ENCODE assay signal across 8 cellular contexts in genomic region chr6:89148016-89148750, GRCh38. TPM values are rescaled to one million over a fixed set of nuclear protein-coding genes. Genes with fewer than 3 reads are reported as not detected.
A peak's percentile ranks its signal among the peaks of the same experiment; 100 is the strongest.
DNase-seq lines count a peak whose midpoint lies in the region; ATAC-seq and TF ChIP-seq lines count a peak whose summit lies in the region.

No MANE protein-coding gene starts in this region.

- no peak overlapping the region for H3K4me2 ChIP-seq in H9 (ENCODE audit: insufficient read depth, insufficient read length, low read length)

- no peak overlapping the region for H3K4ac ChIP-seq in H9 (ENCODE audit: low read depth, low read length)

- intact Hi-C loops in CD4-positive, alpha-beta memory T cell (cut with micrococcal nuclease), result loop anchor here (5.0 kb wide), 1 partner anchor 204 kb away; the partner anchor contains the start of gene UBE2J1
- intact Hi-C loops in sigmoid colon (cut with DNase I), result loop anchor here (5.0 kb wide), 2 partner anchors 111 to 126 kb away; no protein-coding TSS in a partner anchor
- intact Hi-C loops in heart left ventricle (cut with DNase I), result loop anchor here in 5 of 10 donors (5.0 to 10.0 kb wide), 3 partner anchors 63 to 217 kb away; partner anchors contain the start of gene PNRC1 (in 4 of the 5)

- H3K79me1 ChIP-seq in H9 (ENCODE audit: insufficient read depth, low read depth, low read length, poor library complexity, severe bottlenecking), result no peaks in the 10 kb centered on the region

- CTCF ChIA-PET in CD4-positive, alpha-beta memory T cell (lab: Charles Lee; ENCODE audit: partially characterized antibody), result interaction anchor here (1.3 kb wide), 1 partner anchor 9 kb away, joined by 3 read pairs; no protein-coding TSS in a partner anchor

- no peak overlapping the region for H3T11ph ChIP-seq in H9 (ENCODE audit: low read length)

- H3K4me1 ChIP-seq in CD4-positive, alpha-beta memory T cell (ENCODE audit: insufficient read depth, low read length), result peaks cover 20% of the 10 kb centered on the region
- H3K4me1 ChIP-seq in sigmoid colon (peaks cover 0 to 34% (median 30%) of the 10 kb centered on the region in 4 donors), heart left ventricle (peaks cover 0 to 25% (median 7%) of the 10 kb centered on the region in 12 donors), H9 (ENCODE audit: insufficient read depth, low read length) (no peaks in the 10 kb centered on the region)

- no peak overlapping the region for H3K27ac Mint-ChIP-seq in CD4-positive, alpha-beta memory T cell
- no peak overlapping the region for H3K27ac Mint-ChIP-seq in activated naive CD8-positive, alpha-beta T cell treated with anti-CD3 and anti-CD28 coated beads for 36 hours
- no peak overlapping the region for H3K27ac Mint-ChIP-seq in H9

- H3K27ac ChIP-seq in CD4-positive, alpha-beta memory T cell (ENCODE audit: low read depth, low read length), result no peak overlapping the region
- peak overlapping the region; percentile 92 to 95 (median 93) for H3K27ac ChIP-seq in sigmoid colon
- H3K27ac ChIP-seq in heart left ventricle, result peak overlapping the region in 1 of 12 donors; percentile 27
- H3K27ac ChIP-seq in H9 (ENCODE audit: insufficient read length, low read depth, low read length), result no peak overlapping the region

- POLR2A ChIA-PET in CD4-positive, alpha-beta memory T cell (lab: Charles Lee; ENCODE audit: partially characterized antibody), result interaction anchor here (0.6 to 4.5 kb wide), 2 partner anchors 38 to 67 kb away, joined by 7 to 155 read pairs; partner anchors contain the start of gene PNRC1

- peaks cover 18 to 35% (median 27%) of the 10 kb centered on the region in 4 donors for H3K4me1 Mint-ChIP-seq in CD4-positive, alpha-beta memory T cell
- H3K4me1 Mint-ChIP-seq in activated naive CD8-positive, alpha-beta T cell treated with anti-CD3 and anti-CD28 coated beads for 36 hours, result peaks cover 27% of the 10 kb centered on the region
- peaks cover 9% of the 10 kb centered on the region in 2 experiments for H3K4me1 Mint-ChIP-seq in H9

- peak overlapping the region in 7 of 8 donors; percentile 26 to 64 (median 48) for H3K4me3 Mint-ChIP-seq in CD4-positive, alpha-beta memory T cell
- peak overlapping the region; percentile 67 for H3K4me3 Mint-ChIP-seq in activated naive CD8-positive, alpha-beta T cell treated with anti-CD3 and anti-CD28 coated beads for 36 hours
- peak overlapping the region in 1 of 2 experiments; percentile 14; a peak in 1 of 5 replicates for H3K4me3 Mint-ChIP-seq in H9

- no peak overlapping the region for H4K8ac ChIP-seq in H9 (replicated peaks; ENCODE audit: insufficient read length, low read depth, low read length)

- H2BK15ac ChIP-seq in H9 (ENCODE audit: low read depth, low read length), result no peak overlapping the region

- no peak overlapping the region for H2AFZ ChIP-seq in H9 (ENCODE audit: low read length)

- peaks cover 6 to 28% of the 10 kb centered on the region in 2 donors for H3K36me3 Mint-ChIP-seq in CD4-positive, alpha-beta memory T cell
- peaks cover 23% of the 10 kb centered on the region for H3K36me3 Mint-ChIP-seq in activated naive CD8-positive, alpha-beta T cell treated with anti-CD3 and anti-CD28 coated beads for 36 hours
- no peaks in the 10 kb centered on the region; a peak in 1 of 7 replicates for H3K36me3 Mint-ChIP-seq in H9 (ENCODE audit: insufficient read depth in 1 of 3, low read depth in 3 of 3)

- H3K14ac ChIP-seq in H9 (ENCODE audit: insufficient read depth, low read length), result no peak overlapping the region

- H4K91ac ChIP-seq in H9 (ENCODE audit: insufficient read length, low read depth, low read length), result no peak overlapping the region

- no peak overlapping the region for H3K9ac ChIP-seq in H9 (ENCODE audit: extremely low read depth, insufficient read length, low read length)

- no peak overlapping the region for H3K4me3 ChIP-seq in CD4-positive, alpha-beta memory T cell (ENCODE audit: low read length in 2 of 2)
- H3K4me3 ChIP-seq in MG63 (no peak overlapping the region; the same call in 1 of the 2 replicates), sigmoid colon (peak overlapping the region in 1 of 4 donors; percentile 91), heart left ventricle (no peak overlapping the region)

- no peaks in the 10 kb centered on the region for H3K36me3 ChIP-seq in CD4-positive, alpha-beta memory T cell (ENCODE audit: insufficient read depth, low read length)
- H3K36me3 ChIP-seq in MG63 (peaks cover 13% of the 10 kb centered on the region), sigmoid colon (peaks cover 0 to 16% (median 0%) of the 10 kb centered on the region in 4 donors), heart left ventricle (peaks cover 0 to 25% (median 0%) of the 10 kb centered on the region in 9 donors)

- H2BK5ac ChIP-seq in H9 (ENCODE audit: insufficient read length, low read length), result no peak overlapping the region

- no peaks in the 10 kb centered on the region for H3K79me2 ChIP-seq in H9 (ENCODE audit: insufficient read depth, low read length)

- no peak for TF ChIP-seq CTCF in sigmoid colon (IDR thresholded peaks at IDR 0.05)
- TF ChIP-seq CTCF in heart left ventricle (IDR thresholded peaks at IDR 0.05), result no peak
- TF ChIP-seq CTCF in H9 (conservative IDR thresholded peaks at IDR 0.05), result no peak

- 91% methylated on average over 17 of the region's 17 CpGs for WGBS in sigmoid colon, 2 donors
- WGBS in heart left ventricle, 4 donors, result 97 to 98% (median 97%) methylated on average over 17 of the region's 17 CpGs
- no CpG with 5 or more reads among the region's 17 CpGs for WGBS in H9 (ENCODE audit: extremely low coverage, insufficient read length, low lambda C conversion rate)

- no peak overlapping the region for H2BK20ac ChIP-seq in H9 (ENCODE audit: low read depth, low read length, poor library complexity, severe bottlenecking)

- H3K56ac ChIP-seq in H9 (ENCODE audit: insufficient read length, low read depth, low read length), result no peak overlapping the region

- H2AK5ac ChIP-seq in H9 (ENCODE audit: insufficient read length, low read length), result no peak overlapping the region

- no peak overlapping the region for H3K23ac ChIP-seq in H9 (ENCODE audit: insufficient read length, low read depth, low read length)

- H3K23me2 ChIP-seq in H9 (ENCODE audit: insufficient read length, low read depth, low read length, poor library complexity, severe bottlenecking), result peaks cover 8% of the 10 kb centered on the region

- no peak for DNase-seq in CD4-positive, alpha-beta memory T cell
- DNase-seq in MG63 (peak; percentile 56), sigmoid colon (no peak), DMS79 (lab: John Stamatoyannopoulos, UW) (no peak), heart left ventricle (no peak), H9 (no peak), globus pallidus (ENCODE audit: low spot score) (no peak)
- peak; percentile 23 for DNase-seq in activated naive CD8-positive, alpha-beta T cell treated with anti-CD3 and anti-CD28 coated beads for 36 hours

- TF ChIP-seq EP300 in sigmoid colon (IDR thresholded peaks at IDR 0.05), result no peak

- H4K5ac ChIP-seq in H9 (ENCODE audit: insufficient read length, low read depth, low read length), result no peak overlapping the region

- no peaks in the 10 kb centered on the region for H3K27me3 Mint-ChIP-seq in CD4-positive, alpha-beta memory T cell
- no peaks in the 10 kb centered on the region for H3K27me3 Mint-ChIP-seq in activated naive CD8-positive, alpha-beta T cell treated with anti-CD3 and anti-CD28 coated beads for 36 hours
- peaks cover 38% of the 10 kb centered on the region for H3K27me3 Mint-ChIP-seq in H9 (ENCODE audit: low read depth)

- no peaks in the 10 kb centered on the region for H4K20me1 ChIP-seq in H9 (ENCODE audit: control insufficient read depth, insufficient read depth, insufficient read length)

- H2BK12ac ChIP-seq in H9 (ENCODE audit: insufficient read length, low read depth, low read length), result no peak overlapping the region

- no peaks in the 10 kb centered on the region for H3K9me3 ChIP-seq in CD4-positive, alpha-beta memory T cell (ENCODE audit: control insufficient read depth in 1 of 2, low read length in 2 of 2)
- no peaks in the 10 kb centered on the region for H3K9me3 ChIP-seq in MG63
- no peaks in the 10 kb centered on the region for H3K9me3 ChIP-seq in sigmoid colon
- no peaks in the 10 kb centered on the region for H3K9me3 ChIP-seq in heart left ventricle
- no peaks in the 10 kb centered on the region for H3K9me3 ChIP-seq in H9 (ENCODE audit: control insufficient read depth, low read depth, low read length)

- H3K9me3 Mint-ChIP-seq in CD4-positive, alpha-beta memory T cell, result no peaks in the 10 kb centered on the region
- H3K9me3 Mint-ChIP-seq in activated naive CD8-positive, alpha-beta T cell treated with anti-CD3 and anti-CD28 coated beads for 36 hours, result no peaks in the 10 kb centered on the region
- H3K9me3 Mint-ChIP-seq in H9, result no peaks in the 10 kb centered on the region

- no peak for TF ChIP-seq POLR2A in sigmoid colon (IDR thresholded peaks at IDR 0.05)
- no peak for TF ChIP-seq POLR2A in heart left ventricle (IDR thresholded peaks at IDR 0.05)

- no peak overlapping the region for H2BK120ac ChIP-seq in H9 (ENCODE audit: low read depth, low read length, poor library complexity, severe bottlenecking)

- no peak for ATAC-seq in heart left ventricle

- no peak overlapping the region for H3K18ac ChIP-seq in H9 (ENCODE audit: insufficient read length, low read depth, low read length)

- H3K27me3 ChIP-seq in CD4-positive, alpha-beta memory T cell (ENCODE audit: insufficient read depth, low read length), result no peaks in the 10 kb centered on the region
- no peaks in the 10 kb centered on the region for H3K27me3 ChIP-seq in MG63
- H3K27me3 ChIP-seq in sigmoid colon, result no peaks in the 10 kb centered on the region
- H3K27me3 ChIP-seq in heart left ventricle, result no peaks in the 10 kb centered on the region
- H3K27me3 ChIP-seq in H9 (ENCODE audit: insufficient read depth, low read length), result peaks cover 6% of the 10 kb centered on the region; the same call in 1 of the 2 replicates

RNA-seq across cellular contexts. Expression of gene PM20D2, which starts 2.3 kb away (rescaled TPM):
- 10 to 100 TPM; 11.4 to 11.6 TPM for total RNA-seq in CD4-positive, alpha-beta memory T cell
- polyA plus RNA-seq in CD4-positive, alpha-beta memory T cell, result 10 to 100 TPM in 1 of 2 donors, 1 to 10 TPM in 1; 7.8 to 11.3 TPM
- 21.6 and 34.5 TPM in 2 replicates for total RNA-seq in MG63 (2014; rRNA removed; shearing (Covaris generic); ENCODE audit: low replicate concordance)
- 10 to 100 TPM; 27.5 to 28.1 TPM for total RNA-seq in activated naive CD8-positive, alpha-beta T cell treated with anti-CD3 and anti-CD28 coated beads for 36 hours
- 10 to 100 TPM; 20.3 to 48.5 (median 23.9) TPM for total RNA-seq in sigmoid colon
- 10 to 100 TPM in 1 of 3 donors, 1 to 10 TPM in 2; 4.2 to 10.2 (median 8.1) TPM for polyA plus RNA-seq in sigmoid colon
- total RNA-seq in heart left ventricle, result 10 to 100 TPM in 5 of 9 donors, 1 to 10 TPM in 4; 6.0 to 22.9 (median 10.4) TPM
- polyA plus RNA-seq in heart left ventricle, result 1 to 10 TPM; 2.4 to 7.0 TPM
- total RNA-seq in H9 (2021), result 8.3 and 8.4 TPM in 2 replicates

RNA-seq across cellular contexts. Expression of gene SRSF12, which starts 30.3 kb away (rescaled TPM):
- not detected for total RNA-seq in CD4-positive, alpha-beta memory T cell
- polyA plus RNA-seq in CD4-positive, alpha-beta memory T cell, result under 1 TPM; 0.06 to 0.11 TPM
- total RNA-seq in MG63 (2014; rRNA removed; shearing (Covaris generic); ENCODE audit: low replicate concordance), result 0.46 TPM in 1 of 2 replicates, not detected in the other
- total RNA-seq in activated naive CD8-positive, alpha-beta T cell treated with anti-CD3 and anti-CD28 coated beads for 36 hours, result under 1 TPM; 0.74 to 0.78 TPM
- 1 to 10 TPM in 3 of 4 donors, under 1 TPM in 1; 0.82 to 3.6 (median 1.1) TPM for total RNA-seq in sigmoid colon
- under 1 TPM in 1 of 3 donors, not detected in 2; 0.36 TPM for polyA plus RNA-seq in sigmoid colon
- total RNA-seq in heart left ventricle, result under 1 TPM in 5 of 9 donors, not detected in 4; 0.14 to 0.48 (median 0.16) TPM
- polyA plus RNA-seq in heart left ventricle, result under 1 TPM in 1 of 2 donors, not detected in 1; 0.28 TPM
- 7.5 and 7.6 TPM in 2 replicates for total RNA-seq in H9 (2021)

Comparison
In these comparisons a context has a peak if more than half of its experiments do, and no peak if none do; other contexts are left out.
1. DNase-seq: peak in MG63 (single experiment) and activated naive CD8-positive, alpha-beta T cell treated with anti-CD3 and anti-CD28 coated beads for 36 hours (single experiment); none in CD4-positive, alpha-beta memory T cell (0 of 5), sigmoid colon (single experiment), DMS79 (single experiment), heart left ventricle (0 of 5), H9 (single experiment) and globus pallidus (single experiment).
2. H3K27ac ChIP-seq: peak in sigmoid colon (4 of 4); none in CD4-positive, alpha-beta memory T cell (single experiment) and H9 (single experiment).